In the genomic region with DNA sequence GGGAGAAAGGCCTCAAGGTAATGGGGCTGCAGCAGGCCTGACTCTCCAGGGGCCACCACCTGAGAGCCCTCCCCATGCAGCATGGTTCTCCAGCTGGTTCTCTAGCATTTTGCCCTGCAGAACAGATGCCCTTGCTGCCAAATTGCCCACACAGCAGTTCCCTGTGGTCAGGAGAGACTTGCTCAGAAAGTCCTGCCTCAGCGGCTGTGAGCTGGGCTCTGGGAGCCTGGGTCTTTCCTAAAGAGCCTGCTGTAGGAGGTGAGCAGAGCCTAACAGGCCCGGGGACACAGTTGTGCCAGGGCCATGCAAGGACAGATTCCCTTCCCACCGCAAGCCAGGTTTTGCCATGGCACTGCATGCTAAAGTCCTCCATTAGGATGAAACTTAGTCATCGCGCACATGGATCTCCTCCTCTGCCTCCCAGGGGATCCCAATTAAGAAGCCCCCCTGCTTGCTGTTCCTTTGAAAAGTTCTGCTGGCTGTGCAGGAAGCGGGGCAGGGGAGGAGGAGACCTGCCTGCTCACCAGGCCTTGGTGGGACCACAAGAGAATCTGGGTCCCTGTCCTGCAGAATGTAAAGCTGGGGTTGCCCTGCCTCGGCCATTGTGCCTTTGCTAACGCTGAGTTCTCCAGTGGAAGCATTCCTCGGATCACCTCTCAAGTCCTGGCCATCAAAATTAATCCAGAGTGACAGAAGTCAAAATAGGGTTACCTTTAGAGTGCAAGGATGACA, we compare ENCODE assay signal across 1 cellular context.
TF ChIP-seq lines count a peak whose summit lies in the region.

No MANE protein-coding gene starts in this region.

TF ChIP-seq in IMR-90, 13 proteins besides CTCF, POLR2A, EP300 and RAD21:
- TF ChIP-seq CHD1 (IDR thresholded peaks at IDR 0.05; ENCODE audit: low read depth, low read length) = no peak
- TF ChIP-seq RCOR1 (IDR thresholded peaks at IDR 0.05; ENCODE audit: insufficient replicate concordance, low read length) = no peak
- TF ChIP-seq RFX5 (IDR thresholded peaks at IDR 0.05; ENCODE audit: low read depth, low read length) = no peak
- TF ChIP-seq ELK1 (IDR thresholded peaks at IDR 0.05; ENCODE audit: borderline replicate concordance, low read depth, low read length) = no peak
- TF ChIP-seq SMC3 (IDR thresholded peaks at IDR 0.05; ENCODE audit: low read depth, low read length) = no peak
- no peak for TF ChIP-seq CEBPB (IDR thresholded peaks at IDR 0.05; ENCODE audit: low read depth, low read length)
- TF ChIP-seq NFE2L2 (IDR thresholded peaks at IDR 0.05; ENCODE audit: low read depth, low read length) = no peak
- no peak for TF ChIP-seq MAZ (IDR thresholded peaks at IDR 0.05; ENCODE audit: borderline replicate concordance, low read depth, low read length)
- no peak for TF ChIP-seq MXI1 (IDR thresholded peaks at IDR 0.05; ENCODE audit: borderline replicate concordance, low read depth, low read length)
- TF ChIP-seq MAFK (IDR thresholded peaks at IDR 0.05; ENCODE audit: low read depth, low read length) = no peak
- TF ChIP-seq, protein P1, sequence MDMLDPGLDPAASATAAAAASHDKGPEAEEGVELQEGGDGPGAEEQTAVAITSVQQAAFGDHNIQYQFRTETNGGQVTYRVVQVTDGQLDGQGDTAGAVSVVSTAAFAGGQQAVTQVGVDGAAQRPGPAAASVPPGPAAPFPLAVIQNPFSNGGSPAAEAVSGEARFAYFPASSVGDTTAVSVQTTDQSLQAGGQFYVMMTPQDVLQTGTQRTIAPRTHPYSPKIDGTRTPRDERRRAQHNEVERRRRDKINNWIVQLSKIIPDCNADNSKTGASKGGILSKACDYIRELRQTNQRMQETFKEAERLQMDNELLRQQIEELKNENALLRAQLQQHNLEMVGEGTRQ (IDR thresholded peaks at IDR 0.05; ENCODE audit: low read depth, low read length) = no peak
- no peak for TF ChIP-seq FOS (IDR thresholded peaks at IDR 0.05; ENCODE audit: low read depth, low read length)
